In genomic region chr6:157956171-157956730, GRCh38 we compare ENCODE assay signal across 15 cellular contexts. TPM values are rescaled to one million over a fixed set of nuclear protein-coding genes. Genes with fewer than 3 reads are reported as not detected.
DNase-seq lines count a peak whose midpoint lies in the region; ATAC-seq and TF ChIP-seq lines count a peak whose summit lies in the region.
"Had no signal": no experiment of that assay in that cellular context is flagged by ENCODE, and none has a peak within 500 bp of the region (broad histone marks: within the 10 kb centered on the region; RNA-seq: fewer than 3 reads in every experiment).

No MANE protein-coding gene starts in this region.

- H4K20me1 ChIP-seq in H9 (ENCODE audit: control insufficient read depth, insufficient read depth, insufficient read length), result no peaks in the 10 kb centered on the region

- H3K79me1 ChIP-seq in H9 (ENCODE audit: insufficient read depth, low read depth, low read length, poor library complexity, severe bottlenecking), result no peaks in the 10 kb centered on the region

- H3K4me1 ChIP-seq in mucosa of rectum (ENCODE audit: control insufficient read depth in 2 of 2, insufficient read depth in 2 of 2, low read length in 2 of 2), result peaks cover 34 to 50% of the 10 kb centered on the region in 2 donors
- H3K4me1 ChIP-seq in transverse colon, result peaks cover 0 to 50% (median 37%) of the 10 kb centered on the region in 4 donors
- H3K4me1 ChIP-seq in H9 (ENCODE audit: insufficient read depth, low read length), result 0 out of 2 replicates have a peak, but pooled peaks cover 2% of the 10 kb centered on the region

- no peak overlapping the region for H3K27ac Mint-ChIP-seq in H9
- H3K27ac Mint-ChIP-seq: CD4-positive, alpha-beta memory T cell had no signal

- no peak overlapping the region for H2BK12ac ChIP-seq in H9 (ENCODE audit: insufficient read length, low read depth, low read length)

- H2BK15ac ChIP-seq in H9 (ENCODE audit: low read depth, low read length), result no peak overlapping the region

- H2AK5ac ChIP-seq in H9 (ENCODE audit: insufficient read length, low read length), result no peak overlapping the region

- no peaks in the 10 kb centered on the region for H3K27me3 ChIP-seq in mucosa of rectum (ENCODE audit: control insufficient read depth in 2 of 2, insufficient read depth in 2 of 2, low read length in 2 of 2)
- no peaks in the 10 kb centered on the region for H3K27me3 ChIP-seq in transverse colon
- H3K27me3 ChIP-seq in H9 (ENCODE audit: insufficient read depth, low read length), result no peaks in the 10 kb centered on the region

- H3K79me2 ChIP-seq in H9 (ENCODE audit: insufficient read depth, low read length), result no peaks in the 10 kb centered on the region

- no peak overlapping the region for H3K14ac ChIP-seq in H9 (ENCODE audit: insufficient read depth, low read length)

- peaks cover 14 to 24% (median 21%) of the 10 kb centered on the region in 3 experiments for H3K36me3 Mint-ChIP-seq in H9 (ENCODE audit: insufficient read depth in 1 of 3, low read depth in 3 of 3)

- H2BK120ac ChIP-seq in H9 (ENCODE audit: low read depth, low read length, poor library complexity, severe bottlenecking), result no peak overlapping the region

- H3K4ac ChIP-seq in H9 (ENCODE audit: low read depth, low read length), result no peak overlapping the region

- H3K23ac ChIP-seq in H9 (ENCODE audit: insufficient read length, low read depth, low read length), result no peak overlapping the region

- H3K4me2 ChIP-seq in H9 (ENCODE audit: insufficient read depth, insufficient read length, low read length), result no peak overlapping the region

- no peak for TF ChIP-seq CTCF in transverse colon (IDR thresholded peaks at IDR 0.05)
- no peak for TF ChIP-seq CTCF in H9 (conservative IDR thresholded peaks at IDR 0.05)

- H4K91ac ChIP-seq in H9 (ENCODE audit: insufficient read length, low read depth, low read length), result no peak overlapping the region

- intact Hi-C loops in transverse colon (cut with DNase I; ENCODE audit: low total_unique reads), result no loop called here

- in situ Hi-C loops in transverse colon (cut with MboI; ENCODE audit: low pct_ligation_motif_present in 1 of 4, low pct_unique_long_range_greater_than_20kb in 1 of 4, low sequenced_read_pairs in 3 of 4), result no loop called here

- DNase-seq in ecto neural progenitor cell (ENCODE audit: low spot score), result peak; percentile 18
- DNase-seq in transverse colon, result no peak
- no peak for DNase-seq in H9
- DNase-seq: C1 segment of cervical spinal cord; Calu3; CD4-positive, alpha-beta memory T cell; COR-L47; DMS53; DMS79 treated with DMSO at 0.1 percent for 48 hours; GF-D8; GOT3; HCEC 1CT had no signal

- 90% methylated on average over 12 of the region's 12 CpGs; no CpG with 5 or more reads in 1 of the 2 donors for WGBS in transverse colon (ENCODE audit: low coverage in 1 of 2), 2 donors
- no CpG with 5 or more reads among the region's 12 CpGs for WGBS in H9 (ENCODE audit: extremely low coverage, insufficient read length, low lambda C conversion rate)

- H3K9ac ChIP-seq in mucosa of rectum (ENCODE audit: low read depth in 1 of 2, low read length in 2 of 2) (no peak overlapping the region), H9 (ENCODE audit: extremely low read depth, insufficient read length, low read length) (no peak overlapping the region)

- H3K27ac ChIP-seq in mucosa of rectum (ENCODE audit: low read depth in 2 of 2, low read length in 2 of 2) (peak overlapping the region; percentile 96 to 97), transverse colon (peak overlapping the region; percentile 85 to 94 (median 92)), H9 (ENCODE audit: insufficient read length, low read depth, low read length) (no peak overlapping the region)

- no peak overlapping the region for H3K18ac ChIP-seq in H9 (ENCODE audit: insufficient read length, low read depth, low read length)

- ATAC-seq in GM21360 (IDR thresholded peaks at IDR 0.05; ENCODE audit: unreplicated experiment) (no peak), GM19023 (IDR thresholded peaks at IDR 0.05; ENCODE audit: unreplicated experiment) (no peak)

- no peak overlapping the region for H2AFZ ChIP-seq in H9 (ENCODE audit: low read length)

- H3K4me1 Mint-ChIP-seq in H9, result peaks cover 17 to 23% of the 10 kb centered on the region in 2 experiments

- no peak overlapping the region for H2BK20ac ChIP-seq in H9 (ENCODE audit: low read depth, low read length, poor library complexity, severe bottlenecking)

- no peak overlapping the region for H4K5ac ChIP-seq in H9 (ENCODE audit: insufficient read length, low read depth, low read length)

- no peak for TF ChIP-seq EP300 in transverse colon (IDR thresholded peaks at IDR 0.05; ENCODE audit: low read depth)

- H3K56ac ChIP-seq in H9 (ENCODE audit: insufficient read length, low read depth, low read length), result no peak overlapping the region

- H3T11ph ChIP-seq in H9 (ENCODE audit: low read length), result no peak overlapping the region

- no peak overlapping the region for H3K4me3 Mint-ChIP-seq in H9
- H3K4me3 Mint-ChIP-seq: CD4-positive, alpha-beta memory T cell had no signal

- H3K36me3 ChIP-seq in mucosa of rectum (ENCODE audit: control insufficient read depth in 2 of 2, insufficient read depth in 2 of 2, low read length in 2 of 2), result no peaks in the 10 kb centered on the region
- no peaks in the 10 kb centered on the region for H3K36me3 ChIP-seq in transverse colon

- peaks cover 28 to 31% of the 10 kb centered on the region in 2 experiments for H3K9me3 Mint-ChIP-seq in H9

- peaks cover 1 to 3% of the 10 kb centered on the region in 2 donors for H3K9me3 ChIP-seq in mucosa of rectum (ENCODE audit: control insufficient read depth in 2 of 2, low read length in 2 of 2)
- peaks cover 17 to 23% of the 10 kb centered on the region in 2 donors for H3K9me3 ChIP-seq in transverse colon
- H3K9me3 ChIP-seq in H9 (ENCODE audit: control insufficient read depth, low read depth, low read length), result peaks cover 6% of the 10 kb centered on the region

- no peak for TF ChIP-seq POLR2A in transverse colon (IDR thresholded peaks at IDR 0.05)

- H2BK5ac ChIP-seq in H9 (ENCODE audit: insufficient read length, low read length), result no peak overlapping the region

- no peaks in the 10 kb centered on the region for H3K23me2 ChIP-seq in H9 (ENCODE audit: insufficient read length, low read depth, low read length, poor library complexity, severe bottlenecking)

- peaks cover 3% of the 10 kb centered on the region for H3K27me3 Mint-ChIP-seq in H9 (ENCODE audit: low read depth)

- no peak overlapping the region for H4K8ac ChIP-seq in H9 (replicated peaks; ENCODE audit: insufficient read length, low read depth, low read length)

- no peak overlapping the region for H3K4me3 ChIP-seq in mucosa of rectum (ENCODE audit: low read length in 2 of 2)
- H3K4me3 ChIP-seq in transverse colon, result no peak overlapping the region

RNA-seq across cellular contexts. Expression of gene SYNJ2, which starts 25.4 kb away (rescaled TPM):
- total RNA-seq in transverse colon, result 10 to 100 TPM; 27.8 to 42.6 (median 31.8) TPM
- total RNA-seq in H9 (2021), result 24.5 and 25.4 TPM in 2 replicates
